Comparison of ENCODE assay signal across 10 cellular contexts in the genomic region with DNA sequence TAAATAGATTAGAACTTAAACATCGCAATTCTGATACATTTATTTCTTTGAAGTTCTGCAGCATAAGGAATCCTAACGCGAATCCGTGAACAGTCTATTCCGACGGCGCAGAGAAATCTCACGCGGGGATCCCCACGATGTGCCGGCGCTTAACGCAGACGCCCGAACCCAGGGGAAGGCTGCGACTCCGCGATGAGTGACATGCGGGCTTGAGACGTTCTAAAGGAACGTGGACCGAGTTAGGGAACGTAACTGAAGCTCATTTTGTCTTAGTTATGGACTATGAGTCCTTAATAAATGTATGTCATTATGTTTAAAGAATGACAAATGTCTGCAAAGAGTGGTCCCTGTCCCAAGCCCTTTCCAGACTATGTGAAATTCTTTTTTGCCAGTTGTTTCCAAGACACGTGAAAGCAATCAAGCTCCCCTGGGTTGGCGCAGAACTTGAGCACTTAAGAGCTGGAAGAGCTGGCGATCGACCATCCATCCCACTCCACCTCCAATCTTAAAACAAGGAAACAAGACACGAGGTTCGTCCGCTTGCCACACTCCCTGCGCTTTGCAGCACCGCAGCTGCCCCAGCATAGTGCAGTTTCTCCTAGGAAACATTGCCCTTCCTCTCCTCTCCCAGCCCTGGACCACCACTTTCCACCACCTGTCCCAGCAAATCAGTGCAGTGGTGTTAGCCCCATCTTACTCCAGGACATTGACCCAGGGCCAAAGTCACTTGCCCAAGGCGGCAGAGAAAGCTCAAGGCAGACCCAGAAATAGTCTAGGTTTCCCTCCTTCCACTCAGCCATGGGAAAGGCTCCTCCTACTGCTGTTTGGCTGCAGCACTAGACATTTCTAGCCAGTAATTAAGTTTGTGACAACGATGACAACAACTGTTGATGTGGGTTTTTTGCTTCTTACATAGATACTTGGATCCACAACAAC. TPM values are rescaled to one million over a fixed set of nuclear protein-coding genes. Genes with fewer than 3 reads are reported as not detected.
A peak's percentile ranks its signal among the peaks of the same experiment; 100 is the strongest.
DNase-seq lines count a peak whose midpoint lies in the region; ATAC-seq and TF ChIP-seq lines count a peak whose summit lies in the region.
"Had no signal": no experiment of that assay in that cellular context is flagged by ENCODE, and none has a peak within 500 bp of the region (broad histone marks: within the 10 kb centered on the region; RNA-seq: fewer than 3 reads in every experiment).

No MANE protein-coding gene starts in this region.

- H3K36me3 ChIP-seq in CD4-positive, CD25-positive, alpha-beta regulatory T cell (ENCODE audit: control insufficient read depth, insufficient read depth, low read length): no peaks in the 10 kb centered on the region
- no peaks in the 10 kb centered on the region for H3K36me3 ChIP-seq in lower lobe of right lung
- no peaks in the 10 kb centered on the region for H3K36me3 ChIP-seq in uterus
- H3K36me3 ChIP-seq: neutrophil had no signal

- no peaks in the 10 kb centered on the region for H3K9me3 ChIP-seq in CD4-positive, CD25-positive, alpha-beta regulatory T cell (ENCODE audit: control insufficient read depth in 2 of 2, low read length in 2 of 2)
- H3K9me3 ChIP-seq in lower lobe of right lung (no peaks in the 10 kb centered on the region), uterus (no peaks in the 10 kb centered on the region)
- H3K9me3 ChIP-seq: neutrophil had no signal

- H3K27ac Mint-ChIP-seq in CD4-positive, CD25-positive, alpha-beta regulatory T cell: no peak overlapping the region
- no peak overlapping the region for H3K27ac Mint-ChIP-seq in central memory CD8-positive, alpha-beta T cell (ENCODE audit: low read depth)

- peaks cover 4% of the 10 kb centered on the region for H3K4me1 ChIP-seq in CD4-positive, CD25-positive, alpha-beta regulatory T cell (ENCODE audit: control insufficient read depth, insufficient read depth, low read length, poor library complexity, severe bottlenecking)
- peaks cover 19% of the 10 kb centered on the region for H3K4me1 ChIP-seq in lower lobe of right lung
- peaks cover 4 to 13% of the 10 kb centered on the region in 2 donors for H3K4me1 ChIP-seq in uterus

- no peak for DNase-seq in CD4-positive, CD25-positive, alpha-beta regulatory T cell
- DNase-seq in Kasumi-1 (lab: John Stamatoyannopoulos, UW): peak; percentile 43 to 46
- DNase-seq in central memory CD8-positive, alpha-beta T cell (ENCODE audit: low spot score in 2 of 2): no peak
- no peak for DNase-seq in lower lobe of right lung
- DNase-seq in uterus: peak; percentile 25 to 30
- no peak for DNase-seq in putamen (ENCODE audit: low spot score)
- DNase-seq in SHP77 treated with DMSO at 0.1 percent for 48 hours (lab: John Stamatoyannopoulos, UW): no peak
- DNase-seq in NCI-H2196 treated with DMSO at 0.1 percent for 48 hours (lab: John Stamatoyannopoulos, UW; ENCODE audit: unreplicated experiment): no peak

- no peak overlapping the region for H3K27ac ChIP-seq in CD4-positive, CD25-positive, alpha-beta regulatory T cell (ENCODE audit: insufficient read depth, low read length, poor library complexity, severe bottlenecking)
- H3K27ac ChIP-seq in lower lobe of right lung: peak overlapping the region; percentile 36
- peak overlapping the region; percentile 88 to 95 for H3K27ac ChIP-seq in uterus
- H3K27ac ChIP-seq: HL-60, neutrophil had no signal

- no peak for TF ChIP-seq CTCF in lower lobe of right lung (IDR thresholded peaks at IDR 0.05)
- no peak for TF ChIP-seq CTCF in uterus (IDR thresholded peaks at IDR 0.05)

- peaks cover 0 to 17% (median 7%) of the 10 kb centered on the region in 4 donors for H3K4me1 Mint-ChIP-seq in CD4-positive, CD25-positive, alpha-beta regulatory T cell
- H3K4me1 Mint-ChIP-seq in central memory CD8-positive, alpha-beta T cell: no peaks in the 10 kb centered on the region

- no peak for TF ChIP-seq POLR2A in uterus (IDR thresholded peaks at IDR 0.05)

- peaks cover 0 to 3% (median 0%) of the 10 kb centered on the region in 7 donors for H3K9me3 Mint-ChIP-seq in CD4-positive, CD25-positive, alpha-beta regulatory T cell
- no peaks in the 10 kb centered on the region for H3K9me3 Mint-ChIP-seq in central memory CD8-positive, alpha-beta T cell

- peaks cover 55% of the 10 kb centered on the region for H3K27me3 Mint-ChIP-seq in CD4-positive, CD25-positive, alpha-beta regulatory T cell
- peaks cover 51% of the 10 kb centered on the region for H3K27me3 Mint-ChIP-seq in central memory CD8-positive, alpha-beta T cell

- no peak for ATAC-seq in CD4-positive, CD25-positive, alpha-beta regulatory T cell (ENCODE audit: low read depth in 2 of 2)
- ATAC-seq in central memory CD8-positive, alpha-beta T cell (replicated peaks; ENCODE audit: extremely low read depth, poor library complexity, severe bottlenecking): no peak
- ATAC-seq in lower lobe of right lung: peak; percentile 6 to 18

- H3K4me3 ChIP-seq in CD4-positive, CD25-positive, alpha-beta regulatory T cell (ENCODE audit: low read depth, low read length): no peak overlapping the region
- H3K4me3 ChIP-seq in lower lobe of right lung (peak overlapping the region; percentile 75), uterus (peak overlapping the region; percentile 56 to 94)

- peaks cover 21% of the 10 kb centered on the region for H3K27me3 ChIP-seq in CD4-positive, CD25-positive, alpha-beta regulatory T cell (ENCODE audit: control insufficient read depth, insufficient read depth, low read length)
- H3K27me3 ChIP-seq in lower lobe of right lung (ENCODE audit: low read depth) (peaks cover 3% of the 10 kb centered on the region), uterus (no peaks in the 10 kb centered on the region)

- intact Hi-C loops in lower lobe of right lung (cut with DNase I): no loop called here
- intact Hi-C loops in uterus (cut with DNase I; ENCODE audit: low total_unique reads): loop anchor here (10.0 kb wide), 1 partner anchor 132 kb away; no protein-coding TSS in a partner anchor

- peak overlapping the region in 3 of 4 donors; percentile 59 to 76 (median 75) for H3K4me3 Mint-ChIP-seq in CD4-positive, CD25-positive, alpha-beta regulatory T cell
- H3K4me3 Mint-ChIP-seq in central memory CD8-positive, alpha-beta T cell: peak overlapping the region; percentile 18

- H3K36me3 Mint-ChIP-seq in CD4-positive, CD25-positive, alpha-beta regulatory T cell: no peaks in the 10 kb centered on the region
- no peaks in the 10 kb centered on the region for H3K36me3 Mint-ChIP-seq in central memory CD8-positive, alpha-beta T cell (ENCODE audit: insufficient read depth)

RNA-seq across cellular contexts. Expression of gene PARD3, which starts 1.2 kb away (rescaled TPM):
- total RNA-seq in CD4-positive, CD25-positive, alpha-beta regulatory T cell: 0.79 TPM
- under 1 TPM in 1 of 4 donors, not detected in 3; 0.08 TPM for polyA plus RNA-seq in CD4-positive, CD25-positive, alpha-beta regulatory T cell
- total RNA-seq in lower lobe of right lung (34.1 TPM), uterus (10 to 100 TPM; 42.1 to 96.1 (median 51.5) TPM)

Comparison
In these comparisons a context has a peak if more than half of its experiments do, and no peak if none do; other contexts are left out.
1. ATAC-seq: peak in lower lobe of right lung (2 of 2); none in CD4-positive, CD25-positive, alpha-beta regulatory T cell (0 of 2) and central memory CD8-positive, alpha-beta T cell (single experiment).
2. DNase-seq: peak in Kasumi-1 (2 of 2) and uterus (2 of 2); none in CD4-positive, CD25-positive, alpha-beta regulatory T cell (0 of 3), central memory CD8-positive, alpha-beta T cell (0 of 2), lower lobe of right lung (single experiment), putamen (single experiment), SHP77 treated with DMSO at 0.1 percent for 48 hours (single experiment) and NCI-H2196 treated with DMSO at 0.1 percent for 48 hours (single experiment).
3. RNA of gene PARD3, which starts 1.2 kb away (total RNA-seq): 42.1 to 96.1 TPM in uterus and 34.1 TPM in lower lobe of right lung (single experiment); 0.79 TPM in CD4-positive, CD25-positive, alpha-beta regulatory T cell (single experiment); every median in the first group is over 10 times any median in the second.